8 cellular contexts compared by ENCODE assay signal in genomic region chr17:65137076-65137935, GRCh38. TPM values are rescaled to one million over a fixed set of nuclear protein-coding genes. Genes with fewer than 3 reads are reported as not detected.
DNase-seq lines count a peak whose midpoint lies in the region; ATAC-seq and TF ChIP-seq lines count a peak whose summit lies in the region.

Gene RGS9, plus strand, starts transcription at chr17:65137370. Its CDS starts 171 bp downstream, at chr17:65137541.

- no peak within 1 kb of the TSS for H2AFZ ChIP-seq in neural cell (ENCODE audit: low read depth, low read length)

- peak within 1 kb of the TSS; percentile 50 to 92 (median 64) for H3K4me3 Mint-ChIP-seq in IgD-negative memory B cell
- peak within 1 kb of the TSS; percentile 84 for H3K4me3 Mint-ChIP-seq in activated T-helper 17 cell treated with anti-CD3 and anti-CD28 coated beads, Interleukin-2, amount 50 U/mL, for 72 hours
- peak within 1 kb of the TSS; percentile 76 to 82 for H3K4me3 Mint-ChIP-seq in stimulated activated naive CD8-positive, alpha-beta T cell treated with anti-CD3 and anti-CD28 coated beads, Interleukin-15, amount 100 ng/mL, for 72 hours

- H3K9me2 ChIP-seq in neural cell (ENCODE audit: insufficient read depth, low read length) = no peaks in the 10 kb centered on the region

- H3K36me3 ChIP-seq in Peyer's patch (no peaks in the 10 kb centered on the region), neural cell (ENCODE audit: insufficient read depth, low read length) (no peaks in the 10 kb centered on the region)

- no peaks in the 10 kb centered on the region for H3K4me1 ChIP-seq in Peyer's patch

- H3K36me3 Mint-ChIP-seq in IgD-negative memory B cell = peaks cover 4% of the 10 kb centered on the region
- H3K36me3 Mint-ChIP-seq in activated T-helper 17 cell treated with anti-CD3 and anti-CD28 coated beads, Interleukin-2, amount 50 U/mL, for 72 hours (ENCODE audit: low read depth) = no peaks in the 10 kb centered on the region

- peak; percentile 92 to 100 (median 98) for TF ChIP-seq CTCF in Peyer's patch (IDR thresholded peaks at IDR 0.05)
- peak; percentile 92 for TF ChIP-seq CTCF in foreskin fibroblast (IDR thresholded peaks at IDR 0.05; ENCODE audit: low read depth, low read length)
- peak; percentile 90 for TF ChIP-seq CTCF in neural cell (IDR thresholded peaks at IDR 0.05; ENCODE audit: poor library complexity, severe bottlenecking)

- TF ChIP-seq POLR2A in Peyer's patch (IDR thresholded peaks at IDR 0.05) = no peak

- H3K27ac Mint-ChIP-seq in IgD-negative memory B cell = peak within 1 kb of the TSS; percentile 11 to 55 (median 47)
- peak within 1 kb of the TSS; percentile 56 for H3K27ac Mint-ChIP-seq in activated T-helper 17 cell treated with anti-CD3 and anti-CD28 coated beads, Interleukin-2, amount 50 U/mL, for 72 hours
- H3K27ac Mint-ChIP-seq in stimulated activated naive CD8-positive, alpha-beta T cell treated with anti-CD3 and anti-CD28 coated beads, Interleukin-15, amount 100 ng/mL, for 72 hours = peak within 1 kb of the TSS; percentile 19 to 77

- no peaks in the 10 kb centered on the region for H4K20me1 ChIP-seq in neural cell (ENCODE audit: insufficient read depth)

- H3F3A ChIP-seq in neural cell (ENCODE audit: insufficient read depth, low read length, poor library complexity, severe bottlenecking) = no peaks in the 10 kb centered on the region

- H3K27me3 ChIP-seq in Peyer's patch = no peaks in the 10 kb centered on the region
- no peaks in the 10 kb centered on the region for H3K27me3 ChIP-seq in neural cell (ENCODE audit: insufficient read depth, low read depth, low read length)

- H3K9me3 ChIP-seq in Peyer's patch (no peaks in the 10 kb centered on the region), neural cell (ENCODE audit: low read length) (no peaks in the 10 kb centered on the region)

- peaks cover 0 to 8% (median 6%) of the 10 kb centered on the region in 3 donors for H3K4me1 Mint-ChIP-seq in IgD-negative memory B cell
- peaks cover 11% of the 10 kb centered on the region for H3K4me1 Mint-ChIP-seq in activated T-helper 17 cell treated with anti-CD3 and anti-CD28 coated beads, Interleukin-2, amount 50 U/mL, for 72 hours
- peaks cover 31% of the 10 kb centered on the region for H3K4me1 Mint-ChIP-seq in stimulated activated naive CD8-positive, alpha-beta T cell treated with anti-CD3 and anti-CD28 coated beads, Interleukin-15, amount 100 ng/mL, for 72 hours

- peak within 1 kb of the TSS; percentile 29 for H3K9ac ChIP-seq in neural cell (ENCODE audit: low read length)

- H3K9me3 Mint-ChIP-seq in IgD-negative memory B cell = no peaks in the 10 kb centered on the region
- no peaks in the 10 kb centered on the region for H3K9me3 Mint-ChIP-seq in activated T-helper 17 cell treated with anti-CD3 and anti-CD28 coated beads, Interleukin-2, amount 50 U/mL, for 72 hours
- H3K9me3 Mint-ChIP-seq in stimulated activated naive CD8-positive, alpha-beta T cell treated with anti-CD3 and anti-CD28 coated beads, Interleukin-15, amount 100 ng/mL, for 72 hours = no peaks in the 10 kb centered on the region

- no peaks in the 10 kb centered on the region for H3K79me2 ChIP-seq in neural cell (replicated peaks; ENCODE audit: insufficient read depth, low read length)

- peaks cover 14% of the 10 kb centered on the region for H3K27me3 Mint-ChIP-seq in IgD-negative memory B cell
- H3K27me3 Mint-ChIP-seq in activated T-helper 17 cell treated with anti-CD3 and anti-CD28 coated beads, Interleukin-2, amount 50 U/mL, for 72 hours = peaks cover 4% of the 10 kb centered on the region
- H3K27me3 Mint-ChIP-seq in stimulated activated naive CD8-positive, alpha-beta T cell treated with anti-CD3 and anti-CD28 coated beads, Interleukin-15, amount 100 ng/mL, for 72 hours = peaks cover 31% of the 10 kb centered on the region

- H3K27ac ChIP-seq in Peyer's patch = peak within 1 kb of the TSS in 1 of 4 donors; percentile 43
- H3K27ac ChIP-seq in neural cell (ENCODE audit: low read length) = no peak within 1 kb of the TSS

- peak within 1 kb of the TSS; percentile 32 to 60 (median 41) for H3K4me3 ChIP-seq in Peyer's patch
- H3K4me3 ChIP-seq in foreskin fibroblast (ENCODE audit: low read depth in 1 of 2, low read length in 2 of 2) = peak within 1 kb of the TSS; percentile 32 to 56
- peak within 1 kb of the TSS; percentile 64 for H3K4me3 ChIP-seq in neural cell (ENCODE audit: low read length)

- DNase-seq in DMS153 treated with DMSO at 0.1 percent for 48 hours (lab: John Stamatoyannopoulos, UW; ENCODE audit: unreplicated experiment) = peak; percentile 50
- peak; percentile 77 to 92 (median 90) for DNase-seq in Peyer's patch
- peak; percentile 34 to 83 for DNase-seq in foreskin fibroblast
- DNase-seq in stimulated activated naive CD8-positive, alpha-beta T cell treated with anti-CD3 and anti-CD28 coated beads, Interleukin-15, amount 100 ng/mL, for 72 hours = peak; percentile 80 to 87

- peak; percentile 89 for ATAC-seq in GM21529 (IDR thresholded peaks at IDR 0.05; ENCODE audit: unreplicated experiment)
- peak; percentile 98 for ATAC-seq in activated T-helper 17 cell treated with anti-CD3 and anti-CD28 coated beads, Interleukin-2, amount 50 U/mL, for 72 hours (replicated peaks)
- peak; percentile 94 for ATAC-seq in stimulated activated naive CD8-positive, alpha-beta T cell treated with anti-CD3 and anti-CD28 coated beads, Interleukin-15, amount 100 ng/mL, for 72 hours

- TF ChIP-seq RAD21 in neural cell (conservative IDR thresholded peaks at IDR 0.05) = peak; percentile 59

- TF ChIP-seq EP300 in neural cell (conservative IDR thresholded peaks at IDR 0.05; ENCODE audit: poor library complexity, severe bottlenecking) = no peak

- no peak within 1 kb of the TSS for H3K4me2 ChIP-seq in neural cell (ENCODE audit: low read length)

TF ChIP-seq in neural cell, 6 proteins besides CTCF, POLR2A, EP300 and RAD21:
- TF ChIP-seq EZH2 (IDR thresholded peaks at IDR 0.05; ENCODE audit: borderline replicate concordance, insufficient read depth, low read length, poor library complexity, severe bottlenecking) (no peak), SMC3 (conservative IDR thresholded peaks at IDR 0.05; ENCODE audit: poor library complexity) (peak; percentile 71), POLR2AphosphoS5 (IDR thresholded peaks at IDR 0.05) (no peak), REST (IDR thresholded peaks at IDR 0.05; ENCODE audit: borderline replicate concordance) (no peak), MXI1 (conservative IDR thresholded peaks at IDR 0.05; ENCODE audit: poor library complexity, severe bottlenecking) (no peak), TAF1 (IDR thresholded peaks at IDR 0.05; ENCODE audit: low read depth) (no peak)

RNA-seq across cellular contexts. Expression of gene RGS9, which starts in this region (rescaled TPM):
- polyA plus RNA-seq in IgD-negative memory B cell (0.61 TPM), neural cell (6.8 and 8.0 TPM in 2 replicates)
- 10 to 100 TPM in 1 of 4 donors, 1 to 10 TPM in 3; 4.0 to 25.6 (median 7.9) TPM for total RNA-seq in Peyer's patch
- total RNA-seq in activated T-helper 17 cell treated with anti-CD3 and anti-CD28 coated beads, Interleukin-2, amount 50 U/mL, for 72 hours = 1 to 10 TPM; 5.1 to 7.5 TPM
- 5.0 and 5.1 TPM in 2 replicates for polyA minus RNA-seq in neural cell
